In genomic region chr6:137043710-137044365, GRCh38 we compare ENCODE assay signal across 8 cellular contexts. TPM values are rescaled to one million over a fixed set of nuclear protein-coding genes. Genes with fewer than 3 reads are reported as not detected.
A peak's percentile ranks its signal among the peaks of the same experiment; 100 is the strongest.
DNase-seq lines count a peak whose midpoint lies in the region; ATAC-seq, FAIRE-seq and TF ChIP-seq lines count a peak whose summit lies in the region.

No MANE protein-coding gene starts in this region.

- no peak overlapping the region for H3K27ac Mint-ChIP-seq in T-helper 1 cell treated with Interleukin-12 subunit alpha and Interleukin-12 subunit beta and Interleukin-4 antibody, amounts not matched to agents 30 μg/mL and 1 μg/mL, for 36 hours
- no peak overlapping the region for H3K27ac Mint-ChIP-seq in stimulated activated naive B cell treated with anti-CD40 and anti-IgM and Interleukin-4, amounts not matched to agents 10 μg/mL and 1 μg/mL and 100 μg/mL, for 72 hours

- H3K4me1 Mint-ChIP-seq in T-helper 1 cell treated with Interleukin-12 subunit alpha and Interleukin-12 subunit beta and Interleukin-4 antibody, amounts not matched to agents 30 μg/mL and 1 μg/mL, for 36 hours (ENCODE audit: low read depth): peaks cover 5% of the 10 kb centered on the region
- peaks cover 2 to 5% of the 10 kb centered on the region in 2 donors for H3K4me1 Mint-ChIP-seq in stimulated activated naive B cell treated with anti-CD40 and anti-IgM and Interleukin-4, amounts not matched to agents 10 μg/mL and 1 μg/mL and 100 μg/mL, for 72 hours

- peak; percentile 55 to 61 for ATAC-seq in stimulated activated naive B cell treated with anti-CD40 and anti-IgM and Interleukin-4, amounts not matched to agents 10 μg/mL and 1 μg/mL and 100 μg/mL, for 72 hours (replicated peaks)
- ATAC-seq in HG03342 (IDR thresholded peaks at IDR 0.05; ENCODE audit: unreplicated experiment): no peak

- H3F3A ChIP-seq in MM.1S (ENCODE audit: insufficient read depth, low read length): no peaks in the 10 kb centered on the region

- no peaks in the 10 kb centered on the region for H3K9me2 ChIP-seq in MM.1S (replicated peaks; ENCODE audit: insufficient read depth, low read length)

- no peaks in the 10 kb centered on the region for H3K36me3 Mint-ChIP-seq in T-helper 1 cell treated with Interleukin-12 subunit alpha and Interleukin-12 subunit beta and Interleukin-4 antibody, amounts not matched to agents 30 μg/mL and 1 μg/mL, for 36 hours (ENCODE audit: low read depth)
- H3K36me3 Mint-ChIP-seq in stimulated activated naive B cell treated with anti-CD40 and anti-IgM and Interleukin-4, amounts not matched to agents 10 μg/mL and 1 μg/mL and 100 μg/mL, for 72 hours: no peaks in the 10 kb centered on the region

- H3K36me3 ChIP-seq in MM.1S (replicated peaks; ENCODE audit: insufficient read depth, low read length) (no peaks in the 10 kb centered on the region), bronchial epithelial cell (ENCODE audit: control insufficient read depth, insufficient read depth, low read length) (no peaks in the 10 kb centered on the region), kidney epithelial cell (ENCODE audit: control insufficient read depth, insufficient read depth, low read length) (no peaks in the 10 kb centered on the region)

- H3K27me3 Mint-ChIP-seq in T-helper 1 cell treated with Interleukin-12 subunit alpha and Interleukin-12 subunit beta and Interleukin-4 antibody, amounts not matched to agents 30 μg/mL and 1 μg/mL, for 36 hours (ENCODE audit: low read depth): peaks cover 88% of the 10 kb centered on the region
- H3K27me3 Mint-ChIP-seq in stimulated activated naive B cell treated with anti-CD40 and anti-IgM and Interleukin-4, amounts not matched to agents 10 μg/mL and 1 μg/mL and 100 μg/mL, for 72 hours: peaks cover 72 to 80% of the 10 kb centered on the region in 2 donors

- no peaks in the 10 kb centered on the region for H3K9me3 Mint-ChIP-seq in T-helper 1 cell treated with Interleukin-12 subunit alpha and Interleukin-12 subunit beta and Interleukin-4 antibody, amounts not matched to agents 30 μg/mL and 1 μg/mL, for 36 hours
- no peaks in the 10 kb centered on the region for H3K9me3 Mint-ChIP-seq in stimulated activated naive B cell treated with anti-CD40 and anti-IgM and Interleukin-4, amounts not matched to agents 10 μg/mL and 1 μg/mL and 100 μg/mL, for 72 hours

- H3K27ac ChIP-seq in MM.1S (ENCODE audit: low read length): no peak overlapping the region

- DNase-seq in T-helper 1 cell (no peak), MM.1S (peak; percentile 39), bronchial epithelial cell (ENCODE audit: low read depth) (peak; percentile 50), kidney epithelial cell (ENCODE audit: low read depth) (no peak), SHP77 (lab: John Stamatoyannopoulos, UW) (no peak)
- DNase-seq in stimulated activated naive B cell treated with anti-CD40 and anti-IgM and Interleukin-4, amounts not matched to agents 10 μg/mL and 1 μg/mL and 100 μg/mL, for 72 hours: no peak

- H3K79me2 ChIP-seq in MM.1S (ENCODE audit: low read length): no peaks in the 10 kb centered on the region

- H3K27me3 ChIP-seq in MM.1S (replicated peaks; ENCODE audit: insufficient read depth, low read length) (peaks cover 14% of the 10 kb centered on the region; the same call in 1 of the 2 replicates), bronchial epithelial cell (ENCODE audit: control insufficient read depth, insufficient read depth, low read length) (no peaks in the 10 kb centered on the region), kidney epithelial cell (ENCODE audit: control insufficient read depth, insufficient read depth, low read length) (peaks cover 3% of the 10 kb centered on the region)

- peak overlapping the region; percentile 70 for H3K4me3 Mint-ChIP-seq in T-helper 1 cell treated with Interleukin-12 subunit alpha and Interleukin-12 subunit beta and Interleukin-4 antibody, amounts not matched to agents 30 μg/mL and 1 μg/mL, for 36 hours
- H3K4me3 Mint-ChIP-seq in stimulated activated naive B cell treated with anti-CD40 and anti-IgM and Interleukin-4, amounts not matched to agents 10 μg/mL and 1 μg/mL and 100 μg/mL, for 72 hours: peak overlapping the region; percentile 80 to 84

- H3K4me3 ChIP-seq in MM.1S (ENCODE audit: low read length) (peak overlapping the region; percentile 79), bronchial epithelial cell (ENCODE audit: low read depth, low read length) (peak overlapping the region; percentile 84), kidney epithelial cell (ENCODE audit: low read depth, low read length) (peak overlapping the region; percentile 77)

- peak overlapping the region; percentile 35; the same call in 1 of the 2 replicates for H3K9ac ChIP-seq in MM.1S (ENCODE audit: low read length)

- peak overlapping the region; percentile 90 for H3K4me2 ChIP-seq in MM.1S (ENCODE audit: low read depth, low read length)

- H3K4me1 ChIP-seq in MM.1S (ENCODE audit: low read length): no peaks in the 10 kb centered on the region

- peak overlapping the region; percentile 80 for H2AFZ ChIP-seq in MM.1S (ENCODE audit: low read length)

- H3K9me3 ChIP-seq in MM.1S (replicated peaks; ENCODE audit: insufficient read depth, low read length): no peaks in the 10 kb centered on the region

- FAIRE-seq in bronchial epithelial cell (lab: Jason Lieb, UNC): no peak

- no peak for TF ChIP-seq CTCF in MM.1S (IDR thresholded peaks at IDR 0.05; ENCODE audit: low read length)
- no peak for TF ChIP-seq CTCF in bronchial epithelial cell (IDR thresholded peaks at IDR 0.05; ENCODE audit: insufficient read depth, low read length, severe bottlenecking)
- TF ChIP-seq CTCF in kidney epithelial cell (IDR thresholded peaks at IDR 0.05; ENCODE audit: insufficient read depth, low read length, poor library complexity, severe bottlenecking): no peak

- no peaks in the 10 kb centered on the region for H4K20me1 ChIP-seq in MM.1S (ENCODE audit: insufficient read depth, low read length)

RNA-seq across cellular contexts. Expression of gene IL20RA, which starts 0.9 kb away (rescaled TPM):
- total RNA-seq in bronchial epithelial cell: 4.5 and 10.5 TPM in 2 replicates
- 0.46 and 0.89 TPM in 2 replicates for total RNA-seq in kidney epithelial cell

Comparison
In these comparisons a context has a peak if more than half of its experiments do, and no peak if none do; other contexts are left out.
1. DNase-seq: peak in MM.1S (single experiment) and bronchial epithelial cell (single experiment); none in T-helper 1 cell (0 of 5), kidney epithelial cell (single experiment), stimulated activated naive B cell treated with anti-CD40 and anti-IgM and Interleukin-4, amounts not matched to agents 10 μg/mL and 1 μg/mL and 100 μg/mL, for 72 hours (single experiment) and SHP77 (0 of 2).
2. Peak in every context shown above with its lines, with median percentiles within 50 percentile points of each other: H3K4me3 ChIP-seq.